ENCODE assay signal across 8 cellular contexts in genomic region chr2:164761201-164761600, GRCh38.
A peak's percentile ranks its signal among the peaks of the same experiment; 100 is the strongest.
DNase-seq lines count a peak whose midpoint lies in the region; ATAC-seq and TF ChIP-seq lines count a peak whose summit lies in the region.
"Not testable (repeated sequence)": the region's sequence is repeated elsewhere in the genome, so short reads cannot be mapped to it uniquely, and the experiment has no call there.

No MANE protein-coding gene starts in this region.

- in situ Hi-C loops in brain microvascular endothelial cell (cut with HindIII; ENCODE audit: low pct_ligation_motif_present, low sequenced_read_pairs) = not testable (repeated sequence)

- not testable (repeated sequence) for H3K4me1 ChIP-seq in Peyer's patch

- ATAC-seq in GM19025 (IDR thresholded peaks at IDR 0.05; ENCODE audit: low read depth, unreplicated experiment) (peak; percentile 99), GM21526 (IDR thresholded peaks at IDR 0.05; ENCODE audit: low FRiP score, unreplicated experiment) (peak; percentile 100), HG02885 (IDR thresholded peaks at IDR 0.05; ENCODE audit: poor library complexity, unreplicated experiment) (peak; percentile 99), HG03378 (IDR thresholded peaks at IDR 0.05; ENCODE audit: unreplicated experiment) (peak; percentile 100)
- ATAC-seq in stimulated activated effector memory CD8-positive, alpha-beta T cell treated with anti-CD3 and anti-CD28 coated beads, Interleukin-12 subunit alpha, Interleukin-12 subunit beta, amount 100 ng/mL, for 72 hours = peak; percentile 53

- H3K36me3 Mint-ChIP-seq in stimulated activated effector memory CD8-positive, alpha-beta T cell treated with anti-CD3 and anti-CD28 coated beads, Interleukin-12 subunit alpha, Interleukin-12 subunit beta, amount 100 ng/mL, for 72 hours = not testable (repeated sequence)

- DNase-seq in GM12864 (ENCODE audit: low read depth) = peak; percentile 43
- peak in 2 of 3 donors; percentile 76 to 83 for DNase-seq in Peyer's patch
- DNase-seq in brain microvascular endothelial cell = peak; percentile 32
- DNase-seq in stimulated activated effector memory CD8-positive, alpha-beta T cell treated with anti-CD3 and anti-CD28 coated beads, Interleukin-12 subunit alpha, Interleukin-12 subunit beta, amount 100 ng/mL, for 72 hours (ENCODE audit: low spot score in 2 of 2) = not testable (repeated sequence)

- H3K9me3 Mint-ChIP-seq in stimulated activated effector memory CD8-positive, alpha-beta T cell treated with anti-CD3 and anti-CD28 coated beads, Interleukin-12 subunit alpha, Interleukin-12 subunit beta, amount 100 ng/mL, for 72 hours = not testable (repeated sequence)

- H3K9me3 ChIP-seq in Peyer's patch = not testable (repeated sequence)

- H3K36me3 ChIP-seq in Peyer's patch; brain microvascular endothelial cell (replicated peaks): not testable (repeated sequence)

- H3K27ac Mint-ChIP-seq in stimulated activated effector memory CD8-positive, alpha-beta T cell treated with anti-CD3 and anti-CD28 coated beads, Interleukin-12 subunit alpha, Interleukin-12 subunit beta, amount 100 ng/mL, for 72 hours = peak overlapping the region; percentile 11

- TF ChIP-seq CTCF in GM12864 (IDR thresholded peaks at IDR 0.05; ENCODE audit: low read depth, low read length, missing control alignments); Peyer's patch (IDR thresholded peaks at IDR 0.05); brain microvascular endothelial cell (IDR thresholded peaks at IDR 0.05; ENCODE audit: low read depth, low read length, missing control alignments): not testable (repeated sequence)

- peak overlapping the region in 2 of 4 donors; percentile 70 to 73 for H3K27ac ChIP-seq in Peyer's patch
- H3K27ac ChIP-seq in brain microvascular endothelial cell = not testable (repeated sequence)

- not testable (repeated sequence) for H3K4me3 ChIP-seq in GM12864 (ENCODE audit: low read depth, low read length); brain microvascular endothelial cell (ENCODE audit: low read depth, low read length)
- peak overlapping the region in 2 of 4 donors; percentile 20 to 31 for H3K4me3 ChIP-seq in Peyer's patch

- H3K4me3 Mint-ChIP-seq in stimulated activated effector memory CD8-positive, alpha-beta T cell treated with anti-CD3 and anti-CD28 coated beads, Interleukin-12 subunit alpha, Interleukin-12 subunit beta, amount 100 ng/mL, for 72 hours = not testable (repeated sequence)

- not testable (repeated sequence) for TF ChIP-seq POLR2A in Peyer's patch (IDR thresholded peaks at IDR 0.05)

- not testable (repeated sequence) for H3K27me3 ChIP-seq in Peyer's patch; brain microvascular endothelial cell (replicated peaks)

- H3K4me1 Mint-ChIP-seq in stimulated activated effector memory CD8-positive, alpha-beta T cell treated with anti-CD3 and anti-CD28 coated beads, Interleukin-12 subunit alpha, Interleukin-12 subunit beta, amount 100 ng/mL, for 72 hours = not testable (repeated sequence)
